In the genomic region with DNA sequence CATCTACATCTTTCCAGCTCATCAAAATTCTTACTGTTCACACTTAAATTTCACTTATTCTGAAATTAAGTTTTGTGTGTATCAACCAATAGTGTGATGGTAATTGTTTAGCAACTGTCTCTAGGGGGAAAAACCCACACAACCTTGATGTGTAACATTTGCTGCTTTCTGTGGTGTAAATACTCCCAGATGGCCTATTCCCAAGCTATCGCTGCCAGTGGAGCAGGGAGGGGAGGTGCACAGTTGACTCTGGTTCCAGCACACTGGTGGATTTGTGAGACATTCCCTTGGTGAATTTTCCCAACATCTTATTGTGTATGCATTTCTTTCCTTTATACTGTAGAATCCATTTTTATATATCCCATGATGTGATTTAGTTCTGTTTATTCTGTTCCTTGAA, we compare ENCODE assay signal across 29 cellular contexts.
"Had no signal": no experiment of that assay in that cellular context is flagged by ENCODE, and none has a peak within 500 bp of the region (broad histone marks: within the 10 kb centered on the region; RNA-seq: fewer than 3 reads in every experiment).

No MANE protein-coding gene starts in this region.

- H3K4me1 ChIP-seq: colonic mucosa, esophagus muscularis mucosa, esophagus squamous epithelium, foreskin keratinocyte, gastrocnemius medialis, gastroesophageal sphincter, heart left ventricle, heart right ventricle had no signal

- H3K9me3 ChIP-seq: colonic mucosa, esophagus muscularis mucosa, esophagus squamous epithelium, gastrocnemius medialis, gastroesophageal sphincter, heart left ventricle had no signal

- H3K4me1 Mint-ChIP-seq: endodermal cell had no signal

- H3K36me3 ChIP-seq: colonic mucosa, esophagus muscularis mucosa, esophagus squamous epithelium, gastrocnemius medialis, gastroesophageal sphincter, heart left ventricle, heart right ventricle had no signal

- H3K27ac ChIP-seq: colonic mucosa, coronary artery, dorsolateral prefrontal cortex, epithelial cell of prostate, esophagus muscularis mucosa, esophagus squamous epithelium, foreskin keratinocyte, gastrocnemius medialis, gastroesophageal sphincter, heart left ventricle, heart right ventricle had no signal

- DNase-seq: colonic mucosa; cortex of kidney; dermis blood vessel endothelial cell; dorsolateral prefrontal cortex; effector CD4-positive, alpha-beta T cell; effector CD8-positive, alpha-beta T cell; effector memory CD4-positive, alpha-beta T cell; effector memory CD8-positive, alpha-beta T cell; endodermal cell; erythroblast; esophagus squamous epithelium; foreskin fibroblast; foreskin keratinocyte; foreskin melanocyte; gastrocnemius medialis; glutamatergic neuron; head of caudate nucleus; heart left ventricle; heart right ventricle had no signal

- H3K4me3 ChIP-seq: colonic mucosa, coronary artery, dorsolateral prefrontal cortex, esophagus muscularis mucosa, esophagus squamous epithelium, gastrocnemius medialis, gastroesophageal sphincter, heart left ventricle, heart right ventricle had no signal

- H3K4me3 Mint-ChIP-seq: dendritic cell treated with granulocyte-macrophage colony-stimulating factor and Interleukin-4, amounts not matched to agents 40 ng/mL and 50 ng/mL, for 4 days; effector memory CD8-positive, alpha-beta T cell; endodermal cell had no signal

- FAIRE-seq: colon, endometrium, endothelial cell of umbilical vein, frontal cortex had no signal

- ATAC-seq: effector memory CD8-positive, alpha-beta T cell; esophagus mucosa; foreskin keratinocyte; gastrocnemius medialis; gastroesophageal sphincter; heart left ventricle; heart right ventricle had no signal

- H3K27me3 Mint-ChIP-seq: dendritic cell treated with granulocyte-macrophage colony-stimulating factor and Interleukin-4, amounts not matched to agents 40 ng/mL and 50 ng/mL, for 4 days had no signal

- H3K27me3 ChIP-seq: colonic mucosa, foreskin keratinocyte, gastrocnemius medialis, gastroesophageal sphincter had no signal

- H3K9me3 Mint-ChIP-seq: dendritic cell treated with granulocyte-macrophage colony-stimulating factor and Interleukin-4, amounts not matched to agents 40 ng/mL and 50 ng/mL, for 4 days; effector memory CD8-positive, alpha-beta T cell; endodermal cell had no signal

- H3K27ac Mint-ChIP-seq: dendritic cell treated with granulocyte-macrophage colony-stimulating factor and Interleukin-4, amounts not matched to agents 40 ng/mL and 50 ng/mL, for 4 days; effector memory CD8-positive, alpha-beta T cell; endodermal cell had no signal
